In the genomic region with DNA sequence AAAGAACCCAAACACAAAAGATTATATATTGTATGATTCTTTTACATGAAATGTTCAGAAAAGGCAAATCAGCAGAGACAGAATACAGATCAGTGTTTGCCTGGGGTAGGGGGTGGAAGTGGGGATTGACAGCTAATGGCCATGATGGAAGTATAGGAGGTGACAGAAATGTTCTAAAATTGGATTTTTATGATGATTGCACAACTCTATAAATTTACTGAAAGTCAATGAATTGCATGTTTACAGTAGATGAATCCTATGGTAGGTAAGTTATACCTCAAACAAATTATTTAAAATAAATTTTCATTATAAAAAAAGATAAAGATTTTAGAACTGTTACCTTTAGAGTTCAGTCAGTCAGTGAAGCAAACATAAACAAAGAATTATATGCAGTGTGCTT, we compare ENCODE assay signal across 7 cellular contexts.
"Had no signal": no experiment of that assay in that cellular context is flagged by ENCODE, and none has a peak within 500 bp of the region (broad histone marks: within the 10 kb centered on the region; RNA-seq: fewer than 3 reads in every experiment).

No MANE protein-coding gene starts in this region.

- DNase-seq: GDM1, GF-D8 had no signal

- FAIRE-seq: GM12878, GM12891, GM12892, GM18507, GM19239 had no signal

- ATAC-seq: GM12878 had no signal

- H3K4me3 ChIP-seq: GM12878 had no signal
